In genomic region chr16:64809876-64810629, GRCh38 we compare ENCODE assay signal across 33 cellular contexts.
"Had no signal": no experiment of that assay in that cellular context is flagged by ENCODE, and none has a peak within 500 bp of the region (broad histone marks: within the 10 kb centered on the region; RNA-seq: fewer than 3 reads in every experiment).

No MANE protein-coding gene starts in this region.

- FAIRE-seq: keratinocyte, TTC549 had no signal

- H3K4me1 ChIP-seq: esophagus muscularis mucosa, foreskin keratinocyte, prostate gland, thyroid gland, upper lobe of left lung had no signal

- H3K4me3 Mint-ChIP-seq: activated CD4-positive, alpha-beta memory T cell treated with anti-CD3 and anti-CD28 coated beads, Interleukin-2, amount 10 ng/mL, durations not matched to agents 7 days and 5 days; activated CD4-positive, alpha-beta T cell treated with anti-CD3 and anti-CD28 coated beads, Interleukin-2, amount 10 ng/mL, durations not matched to agents 24 days and 14 days; activated naive CD4-positive, alpha-beta T cell treated with anti-CD3 and anti-CD28 coated beads, Interleukin-2, amount 50 U/mL, for 24 hours; activated naive CD8-positive, alpha-beta T cell treated with anti-CD3 and anti-CD28 coated beads, Interleukin-2, amount 50 U/mL, for 24 hours; activated T-cell treated with anti-CD3 and anti-CD28 coated beads, Interleukin-2, amount 50 U/mL, for 24 hours; nephron; stimulated activated memory B cell treated with anti-CD40 and anti-IgM and Interleukin-4, amounts not matched to agents 10 μg/mL and 1 μg/mL and 100 μg/mL, for 72 hours; stimulated activated naive CD8-positive, alpha-beta T cell treated with anti-CD3 and anti-CD28 coated beads, Interleukin-15, amount 100 ng/mL, for 72 hours; T-helper 1 cell treated with Interleukin-12 subunit alpha and Interleukin-12 subunit beta and Interleukin-4 antibody, amounts not matched to agents 30 μg/mL and 1 μg/mL, for 36 hours had no signal

- H3K36me3 ChIP-seq: esophagus muscularis mucosa, neutrophil, ovary, prostate gland, thyroid gland, upper lobe of left lung had no signal

- H3K27ac ChIP-seq: esophagus muscularis mucosa, foreskin keratinocyte, neutrophil, ovary, prostate gland, skin epidermis, thyroid gland, upper lobe of left lung, VCaP had no signal

- H3K36me3 Mint-ChIP-seq: activated naive CD4-positive, alpha-beta T cell treated with anti-CD3 and anti-CD28 coated beads, Interleukin-2, amount 50 U/mL, for 24 hours; stimulated activated memory B cell treated with anti-CD40 and anti-IgM and Interleukin-4, amounts not matched to agents 10 μg/mL and 1 μg/mL and 100 μg/mL, for 72 hours had no signal

- H3K27me3 ChIP-seq: esophagus muscularis mucosa, foreskin keratinocyte, neutrophil, ovary, thyroid gland, upper lobe of left lung had no signal

- H3K9me3 Mint-ChIP-seq: nephron had no signal

- ATAC-seq: activated naive CD8-positive, alpha-beta T cell treated with anti-CD3 and anti-CD28 coated beads, Interleukin-2, amount 50 U/mL, for 24 hours; foreskin keratinocyte; left colon; sciatic nerve; stimulated activated memory B cell treated with anti-CD40 and anti-IgM and Interleukin-4, amounts not matched to agents 10 μg/mL and 1 μg/mL and 100 μg/mL, for 72 hours; stimulated activated naive CD8-positive, alpha-beta T cell treated with anti-CD3 and anti-CD28 coated beads, Interleukin-15, amount 100 ng/mL, for 72 hours had no signal

- H3K27ac Mint-ChIP-seq: activated CD4-positive, alpha-beta memory T cell treated with anti-CD3 and anti-CD28 coated beads, Interleukin-2, amount 10 ng/mL, durations not matched to agents 7 days and 5 days; activated CD4-positive, alpha-beta T cell treated with anti-CD3 and anti-CD28 coated beads, Interleukin-2, amount 10 ng/mL, durations not matched to agents 24 days and 14 days; activated naive CD4-positive, alpha-beta T cell treated with anti-CD3 and anti-CD28 coated beads, Interleukin-2, amount 50 U/mL, for 24 hours; activated naive CD8-positive, alpha-beta T cell treated with anti-CD3 and anti-CD28 coated beads, Interleukin-2, amount 50 U/mL, for 24 hours; activated T-cell treated with anti-CD3 and anti-CD28 coated beads, Interleukin-2, amount 50 U/mL, for 24 hours; activated T-helper 2 cell treated with anti-CD3 and anti-CD28 coated beads, Interferon-gamma antibody, Interleukin-2, Interleukin-4, amounts not matched to agents 10 μg/mL and 5 μg/mL and 100 μg/mL, durations not matched to agents 14 hours and 24 hours and 36 hours; nephron; stimulated activated memory B cell treated with anti-CD40 and anti-IgM and Interleukin-4, amounts not matched to agents 10 μg/mL and 1 μg/mL and 100 μg/mL, for 72 hours; stimulated activated naive CD8-positive, alpha-beta T cell treated with anti-CD3 and anti-CD28 coated beads, Interleukin-15, amount 100 ng/mL, for 72 hours; T-helper 1 cell treated with Interleukin-12 subunit alpha and Interleukin-12 subunit beta and Interleukin-4 antibody, amounts not matched to agents 30 μg/mL and 1 μg/mL, for 36 hours had no signal

- H3K4me3 ChIP-seq: esophagus muscularis mucosa, ovary, prostate gland, skin epidermis, thyroid gland, upper lobe of left lung had no signal

- H3K27me3 Mint-ChIP-seq: activated CD4-positive, alpha-beta memory T cell treated with anti-CD3 and anti-CD28 coated beads, Interleukin-2, amount 10 ng/mL, durations not matched to agents 7 days and 5 days; activated CD4-positive, alpha-beta T cell treated with anti-CD3 and anti-CD28 coated beads, Interleukin-2, amount 10 ng/mL, durations not matched to agents 24 days and 14 days; activated naive CD4-positive, alpha-beta T cell treated with anti-CD3 and anti-CD28 coated beads, Interleukin-2, amount 50 U/mL, for 24 hours; activated naive CD8-positive, alpha-beta T cell treated with anti-CD3 and anti-CD28 coated beads, Interleukin-2, amount 50 U/mL, for 24 hours; activated T-cell treated with anti-CD3 and anti-CD28 coated beads, Interleukin-2, amount 50 U/mL, for 24 hours; stimulated activated memory B cell treated with anti-CD40 and anti-IgM and Interleukin-4, amounts not matched to agents 10 μg/mL and 1 μg/mL and 100 μg/mL, for 72 hours; stimulated activated naive CD8-positive, alpha-beta T cell treated with anti-CD3 and anti-CD28 coated beads, Interleukin-15, amount 100 ng/mL, for 72 hours had no signal

- DNase-seq: activated CD4-positive, alpha-beta memory T cell treated with anti-CD3 and anti-CD28 coated beads, Interleukin-2, amount 10 ng/mL, durations not matched to agents 7 days and 5 days; activated CD4-positive, alpha-beta T cell treated with anti-CD3 and anti-CD28 coated beads, Interleukin-2, amount 10 ng/mL, durations not matched to agents 24 days and 14 days; activated CD4-positive, CD25-positive, alpha-beta regulatory T cell treated with anti-CD3 and anti-CD28 coated beads, Interleukin-2, amount 50 U/mL, for 72 hours; activated CD8-positive, alpha-beta memory T cell treated with anti-CD3 and anti-CD28 coated beads, Interleukin-2, amount 50 U/mL, for 48 hours; activated naive CD8-positive, alpha-beta T cell treated with anti-CD3 and anti-CD28 coated beads, Interleukin-2, amount 50 U/mL, for 24 hours; activated T-cell treated with anti-CD3 and anti-CD28 coated beads, Interleukin-2, amount 50 U/mL, for 24 hours; amygdala; central memory CD4-positive, alpha-beta T cell; foreskin keratinocyte; left colon; mammary epithelial cell; ovary; retina; stimulated activated CD4-positive, alpha-beta T cell treated with anti-CD3 and anti-CD28 coated beads, Interleukin-12 subunit alpha, Interleukin-12 subunit beta, amount 100 ng/mL, for 4 hours; stimulated activated CD4-positive, alpha-beta T cell treated with anti-CD3 and anti-CD28 coated beads, Interleukin-4, amount 100 ng/mL, for 4 hours; stimulated activated CD8-positive, alpha-beta memory T cell treated with anti-CD3 and anti-CD28 coated beads, Interleukin-4, amount 100 ng/mL, for 48 hours; stimulated activated naive CD8-positive, alpha-beta T cell treated with anti-CD3 and anti-CD28 coated beads, Interleukin-15, amount 100 ng/mL, for 72 hours; T-helper 9 cell; thyroid gland; upper lobe of left lung had no signal

- H3K4me1 Mint-ChIP-seq: activated CD4-positive, alpha-beta memory T cell treated with anti-CD3 and anti-CD28 coated beads, Interleukin-2, amount 10 ng/mL, durations not matched to agents 7 days and 5 days; activated CD4-positive, alpha-beta T cell treated with anti-CD3 and anti-CD28 coated beads, Interleukin-2, amount 10 ng/mL, durations not matched to agents 24 days and 14 days; activated naive CD4-positive, alpha-beta T cell treated with anti-CD3 and anti-CD28 coated beads, Interleukin-2, amount 50 U/mL, for 24 hours; activated naive CD8-positive, alpha-beta T cell treated with anti-CD3 and anti-CD28 coated beads, Interleukin-2, amount 50 U/mL, for 24 hours; stimulated activated memory B cell treated with anti-CD40 and anti-IgM and Interleukin-4, amounts not matched to agents 10 μg/mL and 1 μg/mL and 100 μg/mL, for 72 hours; stimulated activated naive CD8-positive, alpha-beta T cell treated with anti-CD3 and anti-CD28 coated beads, Interleukin-15, amount 100 ng/mL, for 72 hours had no signal

- H3K9me3 ChIP-seq: esophagus muscularis mucosa, neutrophil, ovary, prostate gland, thyroid gland, upper lobe of left lung had no signal
